In the genomic region with DNA sequence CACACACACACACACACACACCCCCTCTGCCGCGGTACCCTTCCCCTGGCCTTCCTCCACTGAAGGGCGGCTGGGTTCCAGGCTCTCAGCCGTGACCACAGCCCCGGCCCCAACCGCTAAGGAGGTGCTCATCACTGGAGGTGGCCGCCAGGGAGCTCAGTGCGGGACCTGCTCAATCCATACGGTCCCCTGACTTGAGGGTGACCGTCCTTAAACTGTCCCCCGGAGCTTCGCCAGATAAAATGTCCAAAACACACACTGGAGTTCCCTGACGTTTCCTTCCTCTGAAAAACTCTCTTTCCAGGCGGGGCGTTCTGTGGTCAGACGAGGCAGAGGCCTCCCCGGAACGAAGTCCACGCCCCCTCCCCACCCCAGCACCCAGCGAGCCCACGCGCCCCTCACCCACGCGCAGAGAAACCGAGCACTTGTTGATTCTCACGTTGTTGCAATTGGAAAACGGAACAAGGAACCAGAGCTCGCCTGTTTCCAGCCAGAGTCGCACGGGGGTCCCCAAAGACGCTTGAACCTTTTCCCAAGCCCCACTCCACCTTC, we compare ENCODE assay signal across 8 cellular contexts. TPM values are rescaled to one million over a fixed set of nuclear protein-coding genes. Genes with fewer than 3 reads are reported as not detected.
DNase-seq lines count a peak whose midpoint lies in the region; ATAC-seq and TF ChIP-seq lines count a peak whose summit lies in the region.

No MANE protein-coding gene starts in this region.

- H3K4me3 ChIP-seq in endodermal cell (ENCODE audit: low read length) (peak overlapping the region; percentile 79), thoracic aorta (peak overlapping the region; percentile 81)

- H3K36me3 ChIP-seq in endodermal cell (ENCODE audit: control insufficient read depth, insufficient read depth, low read length) (no peaks in the 10 kb centered on the region), thoracic aorta (no peaks in the 10 kb centered on the region)

- H3K9me3 Mint-ChIP-seq in CD14-positive monocyte = peaks cover 0 to 10% (median 4%) of the 10 kb centered on the region in 7 donors
- H3K9me3 Mint-ChIP-seq in endodermal cell = no peaks in the 10 kb centered on the region

- no peak overlapping the region for H3K27ac ChIP-seq in endodermal cell (ENCODE audit: low read depth, low read length)
- peak overlapping the region; percentile 81 to 89 for H3K27ac ChIP-seq in thoracic aorta

- TF ChIP-seq CTCF in CD14-positive monocyte (IDR thresholded peaks at IDR 0.05) = no peak
- no peak for TF ChIP-seq CTCF in endodermal cell (conservative IDR thresholded peaks at IDR 0.05)
- no peak for TF ChIP-seq CTCF in thoracic aorta (IDR thresholded peaks at IDR 0.05)

- DNase-seq in CD14-positive monocyte (ENCODE audit: low spot score) (peak; percentile 91), endodermal cell (no peak), mucosa of gallbladder (ENCODE audit: low spot score) (peak; percentile 41), thoracic aorta (ENCODE audit: low spot score) (no peak), AG08395 (ENCODE audit: low spot score) (no peak), COR-L47 (lab: John Stamatoyannopoulos, UW) (no peak)
- DNase-seq in activated CD4-positive, alpha-beta T cell treated with anti-CD3 and anti-CD28 coated beads for 4 hours = peak; percentile 70 to 79

- intact Hi-C loops in CD14-positive monocyte (cut with micrococcal nuclease) = loop anchor here in 1 of 2 donors (1.0 to 5.0 kb wide), 4 partner anchors 30 to 76 kb away; no protein-coding TSS in a partner anchor

- H3K4me1 Mint-ChIP-seq in CD14-positive monocyte (peaks cover 65% of the 10 kb centered on the region), endodermal cell (peaks cover 18% of the 10 kb centered on the region)

- H3K36me3 Mint-ChIP-seq in CD14-positive monocyte = peaks cover 35 to 39% of the 10 kb centered on the region in 2 donors
- H3K36me3 Mint-ChIP-seq in endodermal cell (ENCODE audit: low read depth) = peaks cover 2% of the 10 kb centered on the region

- peak overlapping the region; percentile 99 to 100 (median 100) for H3K27ac Mint-ChIP-seq in CD14-positive monocyte
- H3K27ac Mint-ChIP-seq in endodermal cell = no peak overlapping the region

- H3K4me3 Mint-ChIP-seq in CD14-positive monocyte (peak overlapping the region; percentile 98 to 99), endodermal cell (peak overlapping the region; percentile 74)

- peak overlapping the region; percentile 20 for H3K9ac ChIP-seq in endodermal cell (ENCODE audit: extremely low read depth, low read length, poor library complexity, severe bottlenecking)

- no peaks in the 10 kb centered on the region for H3K4me1 ChIP-seq in endodermal cell (ENCODE audit: control insufficient read depth, insufficient read depth, low read length)
- H3K4me1 ChIP-seq in thoracic aorta (ENCODE audit: control insufficient read depth in 1 of 2, low read depth in 2 of 2) = peaks cover 22 to 57% of the 10 kb centered on the region in 2 donors

- H3K27me3 ChIP-seq in endodermal cell (ENCODE audit: control insufficient read depth, insufficient read depth, low read length, poor library complexity, severe bottlenecking) (peaks cover 44% of the 10 kb centered on the region), thoracic aorta (replicated peaks; ENCODE audit: insufficient read depth) (no peaks in the 10 kb centered on the region)

- peaks cover 0 to 4% (median 4%) of the 10 kb centered on the region in 3 donors for H3K27me3 Mint-ChIP-seq in CD14-positive monocyte (ENCODE audit: low read depth in 3 of 3)
- peaks cover 38% of the 10 kb centered on the region for H3K27me3 Mint-ChIP-seq in endodermal cell (ENCODE audit: insufficient read depth)

- H3K9me3 ChIP-seq in endodermal cell (ENCODE audit: control insufficient read depth, low read length) = no peaks in the 10 kb centered on the region
- no peaks in the 10 kb centered on the region for H3K9me3 ChIP-seq in thoracic aorta

- ATAC-seq in HG03103 (IDR thresholded peaks at IDR 0.05; ENCODE audit: low read depth, unreplicated experiment) = peak; percentile 23
- no peak for ATAC-seq in thoracic aorta (ENCODE audit: insufficient number of reproducible peaks, low FRiP score, low read depth)

- WGBS in endodermal cell (ENCODE audit: insufficient coverage in 1 of 2, insufficient read length in 1 of 2), 2 experiments = 27 to 31% methylated on average over 11 to 31 of the region's 31 CpGs

RNA-seq across cellular contexts. Expression of gene MBP, which starts 1.4 kb away (rescaled TPM):
- polyA plus RNA-seq in CD14-positive monocyte = 10 to 100 TPM; 50.4 to 81.0 TPM
- total RNA-seq in endodermal cell (10 to 100 TPM; 16.3 to 19.0 TPM), mucosa of gallbladder (91.4 TPM), thoracic aorta (10 to 100 TPM; 41.7 to 42.2 TPM)
- polyA plus RNA-seq in endodermal cell (2013, experiment 1 of 2) = 2.6 TPM
- 2.1 TPM for polyA plus RNA-seq in endodermal cell (2013, experiment 2 of 2)

Comparison
In these comparisons a context has a peak if more than half of its experiments do, and no peak if none do; other contexts are left out.
1. DNase-seq: peak in CD14-positive monocyte (single experiment), activated CD4-positive, alpha-beta T cell treated with anti-CD3 and anti-CD28 coated beads for 4 hours (2 of 2) and mucosa of gallbladder (single experiment); none in endodermal cell (single experiment), thoracic aorta (single experiment), AG08395 (single experiment) and COR-L47 (single experiment).